In genomic region chr14:32313977-32314376, GRCh38 we compare ENCODE assay signal across 19 cellular contexts. TPM values are rescaled to one million over a fixed set of nuclear protein-coding genes. Genes with fewer than 3 reads are reported as not detected.
DNase-seq lines count a peak whose midpoint lies in the region; ATAC-seq and TF ChIP-seq lines count a peak whose summit lies in the region.
"Had no signal": no experiment of that assay in that cellular context is flagged by ENCODE, and none has a peak within 500 bp of the region (broad histone marks: within the 10 kb centered on the region; RNA-seq: fewer than 3 reads in every experiment).

No MANE protein-coding gene starts in this region.

- no peak overlapping the region for H3K4me2 ChIP-seq in mammary epithelial cell (ENCODE audit: insufficient read depth, low read depth, low read length)

- in situ Hi-C loops in T47D (cut with HindIII; ENCODE audit: low pct_unique_long_range_greater_than_20kb, low sequenced_read_pairs) (no loop called here), mammary epithelial cell (cut with MboI; ENCODE audit: low sequenced_read_pairs in 2 of 2) (no loop called here)

- H3K9me3 ChIP-seq in mammary epithelial cell (replicated peaks; ENCODE audit: insufficient read depth, low read length), result no peaks in the 10 kb centered on the region

- H3K9ac ChIP-seq in mammary epithelial cell (ENCODE audit: insufficient read depth, low read length), result no peak overlapping the region

- no TSS peak for BruUV-seq in mammary epithelial cell (replicated peaks; lab: Mats Ljungman, UMichigan)

- intact Hi-C loops in mammary epithelial cell (cut with micrococcal nuclease) (no loop called here), left colon (cut with DNase I, micrococcal nuclease) (no loop called here)

- H3K27ac ChIP-seq in mammary epithelial cell (ENCODE audit: insufficient read depth, low read depth, low read length), result no peak overlapping the region
- H3K27ac ChIP-seq in coronary artery, result no peak overlapping the region

- H3K4me3 ChIP-seq in mammary epithelial cell (replicated peaks in 1 of 3; ENCODE audit: insufficient read depth in 1 of 3, low read depth in 2 of 3, low read length in 3 of 3) (no peak overlapping the region), coronary artery (no peak overlapping the region)
- H3K4me3 ChIP-seq: GM12878 had no signal

- DNase-seq in T47D (ENCODE audit: low read depth in 1 of 2, low spot score in 1 of 2) (peak; percentile 11 to 73), mammary epithelial cell (no peak), NCI-H146 (lab: John Stamatoyannopoulos, UW) (peak; percentile 17), left colon (no peak), coronary artery (ENCODE audit: low spot score) (no peak), NCI-H345 treated with DMSO at 0.1 percent for 48 hours (lab: John Stamatoyannopoulos, UW; ENCODE audit: unreplicated experiment) (no peak)
- DNase-seq: ACHN, C1 segment of cervical spinal cord, DMS 273 treated with DMSO at 0.1 percent for 48 hours, EL, H9, Kasumi-1, MM.1S, NCI-H1092 treated with DMSO at 0.1 percent for 48 hours, NCI-H2227 treated with DMSO at 0.1 percent for 48 hours, NCI-H524 had no signal

- no peaks in the 10 kb centered on the region for H3K27me3 ChIP-seq in mammary epithelial cell (ENCODE audit: insufficient read depth, low read length)

- CTCF ChIA-PET in mammary epithelial cell (lab: Charles Lee; ENCODE audit: low non-redundant PET), result no interaction called here

- H4K20me1 ChIP-seq in mammary epithelial cell (ENCODE audit: insufficient read depth, low read length), result no peaks in the 10 kb centered on the region

- peak; percentile 96 for ATAC-seq in left colon
- no peak for ATAC-seq in HG03521 (IDR thresholded peaks at IDR 0.05; ENCODE audit: unreplicated experiment)
- ATAC-seq: GM12878, Right ventricle myocardium inferior had no signal

- no peak overlapping the region for H2AFZ ChIP-seq in mammary epithelial cell (ENCODE audit: low read depth, low read length)

- TF ChIP-seq CTCF in mammary epithelial cell (conservative IDR thresholded peaks at IDR 0.05 in 1 of 2, IDR thresholded peaks at IDR 0.05 in 1 of 2; ENCODE audit: extremely low read depth in 1 of 2, insufficient read depth in 1 of 2, low read depth in 1 of 2, low read length in 2 of 2) (no peak), coronary artery (IDR thresholded peaks at IDR 0.05) (no peak)

- WGBS in mammary epithelial cell (ENCODE audit: low coverage, missing lambda C conversion rate), result 94% methylated on average over 5 of the region's 5 CpGs

- peaks cover 7% of the 10 kb centered on the region for H3K4me1 ChIP-seq in mammary epithelial cell (ENCODE audit: insufficient read depth, low read length)

- dilution Hi-C loops in mammary epithelial cell (cut with HindIII; ENCODE audit: low sequenced_read_pairs), result no loop called here

- H3K79me2 ChIP-seq in mammary epithelial cell (ENCODE audit: insufficient read depth, low read length), result no peaks in the 10 kb centered on the region

- no peaks in the 10 kb centered on the region for H3K36me3 ChIP-seq in mammary epithelial cell (ENCODE audit: insufficient read depth, low read length)

RNA-seq across cellular contexts. Expression of gene AKAP6, which starts 15.1 kb away (rescaled TPM):
- total RNA-seq in mammary epithelial cell (1 to 10 TPM; 4.8 to 9.2 TPM), left colon (1 to 10 TPM; 3.4 to 7.6 TPM)
- polyA plus RNA-seq in mammary epithelial cell, result 0.48 TPM
- polyA minus RNA-seq in mammary epithelial cell, result 1.7 TPM

Comparison
In these comparisons a context has a peak if more than half of its experiments do, and no peak if none do; other contexts are left out.
1. DNase-seq: peak in T47D (2 of 2) and NCI-H146 (single experiment); none in mammary epithelial cell (single experiment), left colon (0 of 2), coronary artery (single experiment) and NCI-H345 treated with DMSO at 0.1 percent for 48 hours (single experiment).